14 cellular contexts compared by ENCODE assay signal in genomic region chr1:32333251-32333963, GRCh38. TPM values are rescaled to one million over a fixed set of nuclear protein-coding genes. Genes with fewer than 3 reads are reported as not detected.
DNase-seq lines count a peak whose midpoint lies in the region; ATAC-seq, FAIRE-seq and TF ChIP-seq lines count a peak whose summit lies in the region.
"Had no signal": no experiment of that assay in that cellular context is flagged by ENCODE, and none has a peak within 500 bp of the region (broad histone marks: within the 10 kb centered on the region; RNA-seq: fewer than 3 reads in every experiment).

No MANE protein-coding gene starts in this region.

- intact Hi-C loops in activated T-helper 1 cell treated with anti-CD3 and anti-CD28 coated beads, Interleukin-12 subunit alpha, Interleukin-12 subunit beta, Interleukin-2, Interleukin-4 antibody, amounts not matched to agents 30 ng/mL and 10 ng/mL and 1 ng/mL, durations not matched to agents 14 hours and 24 hours and 36 hours (cut with micrococcal nuclease) = loop anchor here (10.0 kb wide), 1 partner anchor 399 kb away; the partner anchor contains the start of gene PTP4A2

- 89% methylated on average over 3 of the region's 3 CpGs for WGBS in A549 (ENCODE audit: missing lambda C conversion rate)
- WGBS in mesendoderm (ENCODE audit: extremely low coverage, insufficient coverage, low lambda C conversion rate) = no CpG with 5 or more reads among the region's 3 CpGs

- ATAC-seq in A549 (no peak), GM19455 (IDR thresholded peaks at IDR 0.05; ENCODE audit: unreplicated experiment) (no peak)
- ATAC-seq: esophagus mucosa had no signal

- H2BK15ac ChIP-seq in mesendoderm (replicated peaks; ENCODE audit: low read depth) = no peak overlapping the region

- H2BK120ac ChIP-seq in mesendoderm (ENCODE audit: low read depth, low read length) = no peak overlapping the region

- no peak for TF ChIP-seq EP300 in A549 (IDR thresholded peaks at IDR 0.05)

- H3K18ac ChIP-seq in mesendoderm (ENCODE audit: low read length) = no peak overlapping the region

- H3K4me2 ChIP-seq in A549 (peak overlapping the region; percentile 96), mesendoderm (ENCODE audit: low read length) (peak overlapping the region; percentile 11)

- H3K23ac ChIP-seq in mesendoderm (ENCODE audit: low read length) = no peak overlapping the region

- H3K36me3 Mint-ChIP-seq in activated T-helper 1 cell treated with anti-CD3 and anti-CD28 coated beads, Interleukin-12 subunit alpha, Interleukin-12 subunit beta, Interleukin-2, Interleukin-4 antibody, amounts not matched to agents 30 ng/mL and 10 ng/mL and 1 ng/mL, durations not matched to agents 14 hours and 24 hours and 36 hours (ENCODE audit: low read depth) = peaks cover 37% of the 10 kb centered on the region

- H4K5ac ChIP-seq in mesendoderm (ENCODE audit: low read length) = no peak overlapping the region

- no peaks in the 10 kb centered on the region for H3K9me3 ChIP-seq in A549
- H3K9me3 ChIP-seq: HAP-1 had no signal

- TF ChIP-seq RAD21 in A549 (conservative IDR thresholded peaks at IDR 0.05 in 1 of 2, IDR thresholded peaks at IDR 0.05 in 1 of 2) = no peak

- CTCF ChIA-PET in A549 (lab: Yijun Ruan, JAX) = interaction anchor here (1.1 to 5.3 kb wide), 4 partner anchors 10 to 118 kb away, joined by 3 to 20 read pairs (median 4); no protein-coding TSS in a partner anchor

- H3K36me3 ChIP-seq in mesendoderm (ENCODE audit: control insufficient read depth, insufficient read depth, low read length) = peaks cover 9% of the 10 kb centered on the region

- peak overlapping the region; percentile 1 for H3K27ac Mint-ChIP-seq in activated T-helper 1 cell treated with anti-CD3 and anti-CD28 coated beads, Interleukin-12 subunit alpha, Interleukin-12 subunit beta, Interleukin-2, Interleukin-4 antibody, amounts not matched to agents 30 ng/mL and 10 ng/mL and 1 ng/mL, durations not matched to agents 14 hours and 24 hours and 36 hours

- no peak for TF ChIP-seq POLR2A in A549 (IDR thresholded peaks at IDR 0.05; ENCODE audit: low read length)

- H3K9ac ChIP-seq in mesendoderm (ENCODE audit: low read length) = no peak overlapping the region

- peaks cover 39% of the 10 kb centered on the region for H3K4me1 Mint-ChIP-seq in activated T-helper 1 cell treated with anti-CD3 and anti-CD28 coated beads, Interleukin-12 subunit alpha, Interleukin-12 subunit beta, Interleukin-2, Interleukin-4 antibody, amounts not matched to agents 30 ng/mL and 10 ng/mL and 1 ng/mL, durations not matched to agents 14 hours and 24 hours and 36 hours (ENCODE audit: low read depth)

- no peaks in the 10 kb centered on the region for H3K27me3 ChIP-seq in mesendoderm (ENCODE audit: insufficient read depth, low read length, poor library complexity)

- H3K79me1 ChIP-seq in mesendoderm (ENCODE audit: low read length) = peaks cover 12% of the 10 kb centered on the region

- no peak for TF ChIP-seq CTCF in A549 (IDR thresholded peaks at IDR 0.05)
- no peak for TF ChIP-seq CTCF in GM12865 (IDR thresholded peaks at IDR 0.05; ENCODE audit: insufficient read depth, low read depth, low read length, missing control alignments)

- H3K27ac ChIP-seq in A549 (no peak overlapping the region; a peak in 1 of 6 replicates), mesendoderm (ENCODE audit: low read depth, low read length) (no peak overlapping the region)

- H3K4me3 Mint-ChIP-seq in activated T-helper 1 cell treated with anti-CD3 and anti-CD28 coated beads, Interleukin-12 subunit alpha, Interleukin-12 subunit beta, Interleukin-2, Interleukin-4 antibody, amounts not matched to agents 30 ng/mL and 10 ng/mL and 1 ng/mL, durations not matched to agents 14 hours and 24 hours and 36 hours = peak overlapping the region; percentile 88

- H3K56ac ChIP-seq in mesendoderm (ENCODE audit: low read length) = no peak overlapping the region

- H3K27me3 Mint-ChIP-seq in activated T-helper 1 cell treated with anti-CD3 and anti-CD28 coated beads, Interleukin-12 subunit alpha, Interleukin-12 subunit beta, Interleukin-2, Interleukin-4 antibody, amounts not matched to agents 30 ng/mL and 10 ng/mL and 1 ng/mL, durations not matched to agents 14 hours and 24 hours and 36 hours (ENCODE audit: insufficient read depth) = no peaks in the 10 kb centered on the region

- no peak overlapping the region for H2BK5ac ChIP-seq in mesendoderm (ENCODE audit: low read length)

- H3K4me3 ChIP-seq in A549 (no peak overlapping the region), GM12865 (ENCODE audit: low read depth, low read length) (peak overlapping the region; percentile 68), mesendoderm (ENCODE audit: low read length) (no peak overlapping the region)

- DNase-seq in A549 (ENCODE audit: low read depth in 1 of 2, low spot score in 1 of 2) = no peak
- DNase-seq in GM12865 (ENCODE audit: low read depth) = peak; percentile 47
- no peak for DNase-seq in activated T-helper 1 cell treated with anti-CD3 and anti-CD28 coated beads, Interleukin-12 subunit alpha, Interleukin-12 subunit beta, Interleukin-2, Interleukin-4 antibody, amounts not matched to agents 30 ng/mL and 10 ng/mL and 1 ng/mL, durations not matched to agents 14 hours and 24 hours and 36 hours (ENCODE audit: low spot score)
- DNase-seq in mesendoderm = no peak
- DNase-seq in HT-29 (ENCODE audit: low spot score) = no peak
- DNase-seq in stimulated activated naive CD4-positive, alpha-beta T cell treated with Interleukin-2 at 50 U/mL for 16 hours (lab: John Stamatoyannopoulos, UW) = no peak
- no peak for DNase-seq in RPMI8226
- DNase-seq: left colon, NCI-H1417 treated with DMSO at 0.1 percent for 48 hours, retina had no signal

- no peak overlapping the region for H3K4ac ChIP-seq in mesendoderm (ENCODE audit: low read depth, low read length)

- H3K79me2 ChIP-seq in mesendoderm (ENCODE audit: control insufficient read depth, insufficient read depth, low read length) = peaks cover 24% of the 10 kb centered on the region

- H3K4me1 ChIP-seq in A549 (peaks cover 33% of the 10 kb centered on the region), mesendoderm (ENCODE audit: control insufficient read depth, low read depth, low read length) (peaks cover 10% of the 10 kb centered on the region)

- POLR2A ChIA-PET in A549 (lab: Yijun Ruan, JAX) = interaction anchor here (1.1 kb wide), 1 partner anchor 154 kb away, joined by 3 read pairs; the partner anchor contains the start of gene TXLNA

- H2AK5ac ChIP-seq in mesendoderm (ENCODE audit: low read length) = no peak overlapping the region

- no peak overlapping the region for H4K8ac ChIP-seq in mesendoderm (ENCODE audit: low read depth, low read length)

- no peaks in the 10 kb centered on the region for H3K9me3 Mint-ChIP-seq in activated T-helper 1 cell treated with anti-CD3 and anti-CD28 coated beads, Interleukin-12 subunit alpha, Interleukin-12 subunit beta, Interleukin-2, Interleukin-4 antibody, amounts not matched to agents 30 ng/mL and 10 ng/mL and 1 ng/mL, durations not matched to agents 14 hours and 24 hours and 36 hours

- FAIRE-seq in A549 (lab: Jason Lieb, UNC) = no peak
- FAIRE-seq: D721Med had no signal

RNA-seq across cellular contexts. Expression of gene MARCKSL1, which starts 2.6 kb away (rescaled TPM):
- 73.2 and 89.4 TPM in 2 replicates for polyA plus RNA-seq in A549 (2011; rRNA removed)
- polyA plus RNA-seq in A549 (2012; cell fraction: cytosol; rRNA removed) = 88.2 and 105 TPM in 2 replicates
- 39.5 and 51.9 TPM in 2 replicates for polyA plus RNA-seq in A549 (2012; cell fraction: nucleus; rRNA removed)
- 44.6 to 62.6 TPM (median 57.7 TPM) in 3 replicates for polyA plus RNA-seq in A549 (2017; fragmentation: RNase III; extraction: RNeasy Plus Mini Kit Qiagen cat#74134 plus additional on column Dnase treatment)
- polyA minus RNA-seq in A549 (2011; rRNA and poly(A)+ RNA removed) = 38.8 and 49.1 TPM in 2 replicates
- total RNA-seq in activated T-helper 1 cell treated with anti-CD3 and anti-CD28 coated beads, Interleukin-12 subunit alpha, Interleukin-12 subunit beta, Interleukin-2, Interleukin-4 antibody, amounts not matched to agents 30 ng/mL and 10 ng/mL and 1 ng/mL, durations not matched to agents 14 hours and 24 hours and 36 hours = 31.6 and 31.8 TPM in 2 replicates
- polyA plus RNA-seq in mesendoderm (2013, experiment 1 of 2) = 698 TPM
- polyA plus RNA-seq in mesendoderm (2013, experiment 2 of 2) = 700 TPM
- total RNA-seq in HT-29 (2014; rRNA removed; shearing (Covaris generic)) = 384 TPM in 2 replicates

RNA-seq across cellular contexts. Expression of gene FAM229A, which starts 28.9 kb away (rescaled TPM):
- polyA plus RNA-seq in A549 (2011; rRNA removed) = 3.5 and 3.6 TPM in 2 replicates
- 4.2 and 6.8 TPM in 2 replicates for polyA plus RNA-seq in A549 (2012; cell fraction: cytosol; rRNA removed)
- 53.9 and 58.6 TPM in 2 replicates for polyA plus RNA-seq in A549 (2012; cell fraction: nucleus; rRNA removed)
- 3.5 to 5.6 TPM (median 4.4 TPM) in 3 replicates for polyA plus RNA-seq in A549 (2017; fragmentation: RNase III; extraction: RNeasy Plus Mini Kit Qiagen cat#74134 plus additional on column Dnase treatment)
- 2.1 TPM in 2 replicates for polyA minus RNA-seq in A549 (2011; rRNA and poly(A)+ RNA removed)
- 4.0 TPM in 2 replicates for total RNA-seq in activated T-helper 1 cell treated with anti-CD3 and anti-CD28 coated beads, Interleukin-12 subunit alpha, Interleukin-12 subunit beta, Interleukin-2, Interleukin-4 antibody, amounts not matched to agents 30 ng/mL and 10 ng/mL and 1 ng/mL, durations not matched to agents 14 hours and 24 hours and 36 hours
- polyA plus RNA-seq in mesendoderm (2013, experiment 1 of 2) = 1.8 TPM
- polyA plus RNA-seq in mesendoderm (2013, experiment 2 of 2) = 1.6 TPM
- 2.6 and 12.4 TPM in 2 replicates for total RNA-seq in HT-29 (2014; rRNA removed; shearing (Covaris generic))

RNA-seq across cellular contexts. Expression of gene TSSK3, which starts 28.9 kb away (rescaled TPM):
- polyA plus RNA-seq in A549 (2011; rRNA removed) (0.31 and 0.65 TPM in 2 replicates), A549 (2017; fragmentation: RNase III; extraction: RNeasy Plus Mini Kit Qiagen cat#74134 plus additional on column Dnase treatment) (0.14 to 0.37 TPM (median 0.15 TPM) in 3 replicates)
- 0.21 and 0.30 TPM in 2 replicates for polyA plus RNA-seq in A549 (2012; cell fraction: cytosol; rRNA removed)
- 1.1 and 1.3 TPM in 2 replicates for polyA plus RNA-seq in A549 (2012; cell fraction: nucleus; rRNA removed)
- polyA minus RNA-seq in A549 (2011; rRNA and poly(A)+ RNA removed) = 0.62 and 1.6 TPM in 2 replicates
- total RNA-seq in activated T-helper 1 cell treated with anti-CD3 and anti-CD28 coated beads, Interleukin-12 subunit alpha, Interleukin-12 subunit beta, Interleukin-2, Interleukin-4 antibody, amounts not matched to agents 30 ng/mL and 10 ng/mL and 1 ng/mL, durations not matched to agents 14 hours and 24 hours and 36 hours = 0.51 and 1.3 TPM in 2 replicates
- polyA plus RNA-seq in mesendoderm (2013, experiment 1 of 2) = 0.42 TPM
- 0.22 TPM for polyA plus RNA-seq in mesendoderm (2013, experiment 2 of 2)
- 0.08 and 1.8 TPM in 2 replicates for total RNA-seq in HT-29 (2014; rRNA removed; shearing (Covaris generic))

RNA-seq across cellular contexts. Expression of gene HDAC1, which starts 41.5 kb away (rescaled TPM):
- polyA plus RNA-seq in A549 (2011; rRNA removed) = 135 TPM in 2 replicates
- 89.7 and 101 TPM in 2 replicates for polyA plus RNA-seq in A549 (2012; cell fraction: cytosol; rRNA removed)
- 81.5 and 130 TPM in 2 replicates for polyA plus RNA-seq in A549 (2012; cell fraction: nucleus; rRNA removed)
- polyA plus RNA-seq in A549 (2017; fragmentation: RNase III; extraction: RNeasy Plus Mini Kit Qiagen cat#74134 plus additional on column Dnase treatment) = 88.8 to 102 TPM (median 99.6 TPM) in 3 replicates
- polyA minus RNA-seq in A549 (2011; rRNA and poly(A)+ RNA removed) = 109 and 133 TPM in 2 replicates
- 177 and 179 TPM in 2 replicates for total RNA-seq in activated T-helper 1 cell treated with anti-CD3 and anti-CD28 coated beads, Interleukin-12 subunit alpha, Interleukin-12 subunit beta, Interleukin-2, Interleukin-4 antibody, amounts not matched to agents 30 ng/mL and 10 ng/mL and 1 ng/mL, durations not matched to agents 14 hours and 24 hours and 36 hours
- polyA plus RNA-seq in mesendoderm (2013, experiment 1 of 2) = 53.0 TPM
- 51.7 TPM for polyA plus RNA-seq in mesendoderm (2013, experiment 2 of 2)
- total RNA-seq in HT-29 (2014; rRNA removed; shearing (Covaris generic)) = 185 and 200 TPM in 2 replicates

Comparison
In these comparisons a context has a peak if more than half of its experiments do, and no peak if none do; other contexts are left out.
1. RNA of gene MARCKSL1, which starts 2.6 kb away (total RNA-seq): 384 TPM in HT-29; 31.6 to 31.8 TPM in activated T-helper 1 cell treated with anti-CD3 and anti-CD28 coated beads, Interleukin-12 subunit alpha, Interleukin-12 subunit beta, Interleukin-2, Interleukin-4 antibody, amounts not matched to agents 30 ng/mL and 10 ng/mL and 1 ng/mL, durations not matched to agents 14 hours and 24 hours and 36 hours; every median in the first group is over 10 times any median in the second.